Comparison of ENCODE assay signal across 1 cellular context in the genomic region with DNA sequence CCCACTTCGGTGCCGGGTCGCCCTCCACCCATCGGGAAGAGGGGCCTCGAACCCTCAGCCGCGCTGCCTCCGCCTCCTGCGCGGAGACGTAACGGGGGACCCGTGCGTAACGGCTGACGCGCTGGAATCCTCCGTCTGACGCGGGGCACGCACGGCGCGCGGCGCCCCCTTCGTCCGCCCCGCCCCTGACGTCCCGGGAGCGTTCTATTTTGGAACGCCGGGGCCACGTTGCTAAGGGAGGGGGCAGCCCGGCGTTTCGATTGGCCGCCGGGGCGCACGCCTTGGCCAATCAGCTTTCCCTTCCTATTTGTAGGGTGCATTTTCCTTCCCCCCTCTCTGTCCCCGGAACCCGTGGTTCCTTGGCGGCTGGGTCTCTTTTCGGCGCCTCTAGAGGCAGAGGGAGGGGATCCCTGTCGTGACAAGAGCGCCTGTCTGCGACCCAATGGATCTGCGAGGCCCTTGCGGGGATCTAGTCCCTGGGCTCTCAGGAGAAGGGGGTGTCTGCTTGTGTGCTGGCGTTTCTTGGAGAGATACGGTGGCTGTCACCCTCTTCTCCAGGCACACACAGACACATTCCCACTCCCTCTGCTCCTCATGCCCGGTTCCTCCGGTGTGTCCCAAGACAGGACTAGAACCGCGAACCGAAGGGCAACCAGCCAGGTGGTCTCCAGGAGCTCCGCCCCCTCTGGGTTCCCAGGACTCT.
TF ChIP-seq lines count a peak whose summit lies in the region.

No MANE protein-coding gene starts in this region.

TF ChIP-seq in GM12878, 131 proteins besides CTCF, POLR2A, EP300 and RAD21 (continued from another document and continues in another):
- TF ChIP-seq, protein P1, sequence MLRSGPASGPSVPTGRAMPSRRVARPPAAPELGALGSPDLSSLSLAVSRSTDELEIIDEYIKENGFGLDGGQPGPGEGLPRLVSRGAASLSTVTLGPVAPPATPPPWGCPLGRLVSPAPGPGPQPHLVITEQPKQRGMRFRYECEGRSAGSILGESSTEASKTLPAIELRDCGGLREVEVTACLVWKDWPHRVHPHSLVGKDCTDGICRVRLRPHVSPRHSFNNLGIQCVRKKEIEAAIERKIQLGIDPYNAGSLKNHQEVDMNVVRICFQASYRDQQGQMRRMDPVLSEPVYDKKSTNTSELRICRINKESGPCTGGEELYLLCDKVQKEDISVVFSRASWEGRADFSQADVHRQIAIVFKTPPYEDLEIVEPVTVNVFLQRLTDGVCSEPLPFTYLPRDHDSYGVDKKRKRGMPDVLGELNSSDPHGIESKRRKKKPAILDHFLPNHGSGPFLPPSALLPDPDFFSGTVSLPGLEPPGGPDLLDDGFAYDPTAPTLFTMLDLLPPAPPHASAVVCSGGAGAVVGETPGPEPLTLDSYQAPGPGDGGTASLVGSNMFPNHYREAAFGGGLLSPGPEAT (IDR thresholded peaks at IDR 0.05; ENCODE audit: low read depth), result peak; percentile 76
- TF ChIP-seq BACH1 (IDR thresholded peaks at IDR 0.05; ENCODE audit: borderline replicate concordance), result peak; percentile 63
- peak; percentile 21 to 97; a peak in 1 of 3 replicates for TF ChIP-seq EGR1 (IDR thresholded peaks at IDR 0.05; ENCODE audit: borderline replicate concordance in 1 of 2, low read depth in 2 of 2, low read length in 2 of 2)
- no peak for TF ChIP-seq TBL1XR1 (IDR thresholded peaks at IDR 0.05; ENCODE audit: low read depth, low read length)
- TF ChIP-seq NR2F1 (conservative IDR thresholded peaks at IDR 0.05), result no peak
- TF ChIP-seq NFYA (IDR thresholded peaks at IDR 0.05; ENCODE audit: borderline replicate concordance, low read depth, low read length), result no peak
- TF ChIP-seq ZNF207 (IDR thresholded peaks at IDR 0.05; ENCODE audit: borderline replicate concordance), result peak; percentile 54; the same call in 1 of the 2 replicates
- TF ChIP-seq YBX1 (IDR thresholded peaks at IDR 0.05), result no peak
- TF ChIP-seq ZNF622 (IDR thresholded peaks at IDR 0.05), result no peak
- TF ChIP-seq DPF2 (IDR thresholded peaks at IDR 0.05), result peak; percentile 46
- TF ChIP-seq SIX5 (IDR thresholded peaks at IDR 0.05; ENCODE audit: low read depth, low read length, severe bottlenecking), result no peak
- TF ChIP-seq, protein P2, sequence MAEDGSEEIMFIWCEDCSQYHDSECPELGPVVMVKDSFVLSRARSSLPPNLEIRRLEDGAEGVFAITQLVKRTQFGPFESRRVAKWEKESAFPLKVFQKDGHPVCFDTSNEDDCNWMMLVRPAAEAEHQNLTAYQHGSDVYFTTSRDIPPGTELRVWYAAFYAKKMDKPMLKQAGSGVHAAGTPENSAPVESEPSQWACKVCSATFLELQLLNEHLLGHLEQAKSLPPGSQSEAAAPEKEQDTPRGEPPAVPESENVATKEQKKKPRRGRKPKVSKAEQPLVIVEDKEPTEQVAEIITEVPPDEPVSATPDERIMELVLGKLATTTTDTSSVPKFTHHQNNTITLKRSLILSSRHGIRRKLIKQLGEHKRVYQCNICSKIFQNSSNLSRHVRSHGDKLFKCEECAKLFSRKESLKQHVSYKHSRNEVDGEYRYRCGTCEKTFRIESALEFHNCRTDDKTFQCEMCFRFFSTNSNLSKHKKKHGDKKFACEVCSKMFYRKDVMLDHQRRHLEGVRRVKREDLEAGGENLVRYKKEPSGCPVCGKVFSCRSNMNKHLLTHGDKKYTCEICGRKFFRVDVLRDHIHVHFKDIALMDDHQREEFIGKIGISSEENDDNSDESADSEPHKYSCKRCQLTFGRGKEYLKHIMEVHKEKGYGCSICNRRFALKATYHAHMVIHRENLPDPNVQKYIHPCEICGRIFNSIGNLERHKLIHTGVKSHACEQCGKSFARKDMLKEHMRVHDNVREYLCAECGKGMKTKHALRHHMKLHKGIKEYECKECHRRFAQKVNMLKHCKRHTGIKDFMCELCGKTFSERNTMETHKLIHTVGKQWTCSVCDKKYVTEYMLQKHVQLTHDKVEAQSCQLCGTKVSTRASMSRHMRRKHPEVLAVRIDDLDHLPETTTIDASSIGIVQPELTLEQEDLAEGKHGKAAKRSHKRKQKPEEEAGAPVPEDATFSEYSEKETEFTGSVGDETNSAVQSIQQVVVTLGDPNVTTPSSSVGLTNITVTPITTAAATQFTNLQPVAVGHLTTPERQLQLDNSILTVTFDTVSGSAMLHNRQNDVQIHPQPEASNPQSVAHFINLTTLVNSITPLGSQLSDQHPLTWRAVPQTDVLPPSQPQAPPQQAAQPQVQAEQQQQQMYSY (CRISPR knock-in tag; IDR thresholded peaks at IDR 0.05), result no peak
- no peak for TF ChIP-seq SREBF2 (IDR thresholded peaks at IDR 0.05; ENCODE audit: low read length)
- TF ChIP-seq MXI1 (IDR thresholded peaks at IDR 0.05; ENCODE audit: low read depth, low read length), result peak; percentile 81; the same call in 1 of the 2 replicates
- peak; percentile 31; the same call in 1 of the 2 replicates for TF ChIP-seq POLR2AphosphoS2 (IDR thresholded peaks at IDR 0.05; ENCODE audit: low read depth, low read length)
- TF ChIP-seq LARP7 (IDR thresholded peaks at IDR 0.05), result peak; percentile 39; the same call in 1 of the 2 replicates
- TF ChIP-seq ZNF274 (IDR thresholded peaks at IDR 0.05; ENCODE audit: insufficient read depth, insufficient read length), result no peak
- peak; percentile 75 for TF ChIP-seq NBN (IDR thresholded peaks at IDR 0.05)
- TF ChIP-seq, protein P3, sequence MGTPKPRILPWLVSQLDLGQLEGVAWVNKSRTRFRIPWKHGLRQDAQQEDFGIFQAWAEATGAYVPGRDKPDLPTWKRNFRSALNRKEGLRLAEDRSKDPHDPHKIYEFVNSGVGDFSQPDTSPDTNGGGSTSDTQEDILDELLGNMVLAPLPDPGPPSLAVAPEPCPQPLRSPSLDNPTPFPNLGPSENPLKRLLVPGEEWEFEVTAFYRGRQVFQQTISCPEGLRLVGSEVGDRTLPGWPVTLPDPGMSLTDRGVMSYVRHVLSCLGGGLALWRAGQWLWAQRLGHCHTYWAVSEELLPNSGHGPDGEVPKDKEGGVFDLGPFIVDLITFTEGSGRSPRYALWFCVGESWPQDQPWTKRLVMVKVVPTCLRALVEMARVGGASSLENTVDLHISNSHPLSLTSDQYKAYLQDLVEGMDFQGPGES (IDR thresholded peaks at IDR 0.05), result peak; percentile 29; the same call in 1 of the 2 replicates
- TF ChIP-seq, protein P4, sequence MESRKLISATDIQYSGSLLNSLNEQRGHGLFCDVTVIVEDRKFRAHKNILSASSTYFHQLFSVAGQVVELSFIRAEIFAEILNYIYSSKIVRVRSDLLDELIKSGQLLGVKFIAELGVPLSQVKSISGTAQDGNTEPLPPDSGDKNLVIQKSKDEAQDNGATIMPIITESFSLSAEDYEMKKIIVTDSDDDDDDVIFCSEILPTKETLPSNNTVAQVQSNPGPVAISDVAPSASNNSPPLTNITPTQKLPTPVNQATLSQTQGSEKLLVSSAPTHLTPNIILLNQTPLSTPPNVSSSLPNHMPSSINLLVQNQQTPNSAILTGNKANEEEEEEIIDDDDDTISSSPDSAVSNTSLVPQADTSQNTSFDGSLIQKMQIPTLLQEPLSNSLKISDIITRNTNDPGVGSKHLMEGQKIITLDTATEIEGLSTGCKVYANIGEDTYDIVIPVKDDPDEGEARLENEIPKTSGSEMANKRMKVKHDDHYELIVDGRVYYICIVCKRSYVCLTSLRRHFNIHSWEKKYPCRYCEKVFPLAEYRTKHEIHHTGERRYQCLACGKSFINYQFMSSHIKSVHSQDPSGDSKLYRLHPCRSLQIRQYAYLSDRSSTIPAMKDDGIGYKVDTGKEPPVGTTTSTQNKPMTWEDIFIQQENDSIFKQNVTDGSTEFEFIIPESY (IDR thresholded peaks at IDR 0.05), result 0 out of 2 replicates have a peak, but pooled peaks have one; percentile 56
- TF ChIP-seq, protein P5, sequence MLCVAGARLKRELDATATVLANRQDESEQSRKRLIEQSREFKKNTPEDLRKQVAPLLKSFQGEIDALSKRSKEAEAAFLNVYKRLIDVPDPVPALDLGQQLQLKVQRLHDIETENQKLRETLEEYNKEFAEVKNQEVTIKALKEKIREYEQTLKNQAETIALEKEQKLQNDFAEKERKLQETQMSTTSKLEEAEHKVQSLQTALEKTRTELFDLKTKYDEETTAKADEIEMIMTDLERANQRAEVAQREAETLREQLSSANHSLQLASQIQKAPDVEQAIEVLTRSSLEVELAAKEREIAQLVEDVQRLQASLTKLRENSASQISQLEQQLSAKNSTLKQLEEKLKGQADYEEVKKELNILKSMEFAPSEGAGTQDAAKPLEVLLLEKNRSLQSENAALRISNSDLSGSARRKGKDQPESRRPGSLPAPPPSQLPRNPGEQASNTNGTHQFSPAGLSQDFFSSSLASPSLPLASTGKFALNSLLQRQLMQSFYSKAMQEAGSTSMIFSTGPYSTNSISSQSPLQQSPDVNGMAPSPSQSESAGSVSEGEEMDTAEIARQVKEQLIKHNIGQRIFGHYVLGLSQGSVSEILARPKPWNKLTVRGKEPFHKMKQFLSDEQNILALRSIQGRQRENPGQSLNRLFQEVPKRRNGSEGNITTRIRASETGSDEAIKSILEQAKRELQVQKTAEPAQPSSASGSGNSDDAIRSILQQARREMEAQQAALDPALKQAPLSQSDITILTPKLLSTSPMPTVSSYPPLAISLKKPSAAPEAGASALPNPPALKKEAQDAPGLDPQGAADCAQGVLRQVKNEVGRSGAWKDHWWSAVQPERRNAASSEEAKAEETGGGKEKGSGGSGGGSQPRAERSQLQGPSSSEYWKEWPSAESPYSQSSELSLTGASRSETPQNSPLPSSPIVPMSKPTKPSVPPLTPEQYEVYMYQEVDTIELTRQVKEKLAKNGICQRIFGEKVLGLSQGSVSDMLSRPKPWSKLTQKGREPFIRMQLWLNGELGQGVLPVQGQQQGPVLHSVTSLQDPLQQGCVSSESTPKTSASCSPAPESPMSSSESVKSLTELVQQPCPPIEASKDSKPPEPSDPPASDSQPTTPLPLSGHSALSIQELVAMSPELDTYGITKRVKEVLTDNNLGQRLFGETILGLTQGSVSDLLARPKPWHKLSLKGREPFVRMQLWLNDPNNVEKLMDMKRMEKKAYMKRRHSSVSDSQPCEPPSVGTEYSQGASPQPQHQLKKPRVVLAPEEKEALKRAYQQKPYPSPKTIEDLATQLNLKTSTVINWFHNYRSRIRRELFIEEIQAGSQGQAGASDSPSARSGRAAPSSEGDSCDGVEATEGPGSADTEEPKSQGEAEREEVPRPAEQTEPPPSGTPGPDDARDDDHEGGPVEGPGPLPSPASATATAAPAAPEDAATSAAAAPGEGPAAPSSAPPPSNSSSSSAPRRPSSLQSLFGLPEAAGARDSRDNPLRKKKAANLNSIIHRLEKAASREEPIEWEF (IDR thresholded peaks at IDR 0.05; ENCODE audit: insufficient replicate concordance, low read depth, low read length), result no peak
- TF ChIP-seq SMAD1 (IDR thresholded peaks at IDR 0.05; ENCODE audit: low read depth, partially characterized antibody), result peak; percentile 72
- TF ChIP-seq PAX8 (IDR thresholded peaks at IDR 0.05), result no peak
- no peak for TF ChIP-seq TARDBP (IDR thresholded peaks at IDR 0.05; ENCODE audit: borderline replicate concordance)
- TF ChIP-seq MYB (IDR thresholded peaks at IDR 0.05; ENCODE audit: borderline replicate concordance, low read depth, low read length), result no peak
- TF ChIP-seq CHD1 (IDR thresholded peaks at IDR 0.05; ENCODE audit: low read depth, low read length), result no peak
- no peak for TF ChIP-seq CHD4 (IDR thresholded peaks at IDR 0.05)
- TF ChIP-seq ETV6 (conservative IDR thresholded peaks at IDR 0.05 in 1 of 2, IDR thresholded peaks at IDR 0.05 in 1 of 2; ENCODE audit: borderline replicate concordance in 1 of 2, low read depth in 1 of 2), result no peak
- peak; percentile 87 for TF ChIP-seq SIN3A (IDR thresholded peaks at IDR 0.05; ENCODE audit: low read depth, low read length)
- TF ChIP-seq RUNX3 (IDR thresholded peaks at IDR 0.05; ENCODE audit: low read length), result no peak
- TF ChIP-seq, protein P6, sequence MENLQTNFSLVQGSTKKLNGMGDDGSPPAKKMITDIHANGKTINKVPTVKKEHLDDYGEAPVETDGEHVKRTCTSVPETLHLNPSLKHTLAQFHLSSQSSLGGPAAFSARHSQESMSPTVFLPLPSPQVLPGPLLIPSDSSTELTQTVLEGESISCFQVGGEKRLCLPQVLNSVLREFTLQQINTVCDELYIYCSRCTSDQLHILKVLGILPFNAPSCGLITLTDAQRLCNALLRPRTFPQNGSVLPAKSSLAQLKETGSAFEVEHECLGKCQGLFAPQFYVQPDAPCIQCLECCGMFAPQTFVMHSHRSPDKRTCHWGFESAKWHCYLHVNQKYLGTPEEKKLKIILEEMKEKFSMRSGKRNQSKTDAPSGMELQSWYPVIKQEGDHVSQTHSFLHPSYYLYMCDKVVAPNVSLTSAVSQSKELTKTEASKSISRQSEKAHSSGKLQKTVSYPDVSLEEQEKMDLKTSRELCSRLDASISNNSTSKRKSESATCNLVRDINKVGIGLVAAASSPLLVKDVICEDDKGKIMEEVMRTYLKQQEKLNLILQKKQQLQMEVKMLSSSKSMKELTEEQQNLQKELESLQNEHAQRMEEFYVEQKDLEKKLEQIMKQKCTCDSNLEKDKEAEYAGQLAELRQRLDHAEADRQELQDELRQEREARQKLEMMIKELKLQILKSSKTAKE (IDR thresholded peaks at IDR 0.05; ENCODE audit: low read depth, poor library complexity, severe bottlenecking), result no peak
- 0 out of 2 replicates have a peak, but pooled peaks have one; percentile 27 for TF ChIP-seq TAF1 (IDR thresholded peaks at IDR 0.05; ENCODE audit: borderline replicate concordance, low read depth, low read length)
- TF ChIP-seq TCF3 (IDR thresholded peaks at IDR 0.05; ENCODE audit: borderline replicate concordance, insufficient read depth, low read depth, low read length), result no peak; the same call in 1 of the 2 replicates
- no peak for TF ChIP-seq ZZZ3 (IDR thresholded peaks at IDR 0.05; ENCODE audit: control insufficient read depth, insufficient read length, low read depth)
- TF ChIP-seq, protein P7, sequence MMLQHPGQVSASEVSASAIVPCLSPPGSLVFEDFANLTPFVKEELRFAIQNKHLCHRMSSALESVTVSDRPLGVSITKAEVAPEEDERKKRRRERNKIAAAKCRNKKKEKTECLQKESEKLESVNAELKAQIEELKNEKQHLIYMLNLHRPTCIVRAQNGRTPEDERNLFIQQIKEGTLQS (IDR thresholded peaks at IDR 0.05; ENCODE audit: borderline replicate concordance, extremely low read depth, low read depth, low read length), result no peak
- TF ChIP-seq STAT3 (IDR thresholded peaks at IDR 0.05; ENCODE audit: low read depth, low read length), result no peak
- TF ChIP-seq FOS (IDR thresholded peaks at IDR 0.05; ENCODE audit: borderline replicate concordance, extremely low read depth, insufficient read length), result peak; percentile 17
